Comparison of ENCODE assay signal across 25 cellular contexts in genomic region chr18:34795070-34795740, GRCh38.
DNase-seq lines count a peak whose midpoint lies in the region; ATAC-seq, FAIRE-seq and TF ChIP-seq lines count a peak whose summit lies in the region.
"Had no signal": no experiment of that assay in that cellular context is flagged by ENCODE, and none has a peak within 500 bp of the region (broad histone marks: within the 10 kb centered on the region; RNA-seq: fewer than 3 reads in every experiment).

No MANE protein-coding gene starts in this region.

- H3K23ac ChIP-seq in neuronal stem cell (ENCODE audit: low read depth, low read length, poor library complexity), result no peak overlapping the region

- intact Hi-C loops in GM12878 (cut with micrococcal nuclease; ENCODE audit: unreplicated experiment), result no loop called here
- intact Hi-C loops in heart right ventricle (cut with DNase I), result loop anchor here in 4 of 10 donors (5.0 to 10.0 kb wide), 5 partner anchors 200 to 670 kb away; no protein-coding TSS in a partner anchor

- no peak overlapping the region for H3K4ac ChIP-seq in neuronal stem cell (ENCODE audit: low read length)

- in situ Hi-C loops in G401 (cut with HindIII; ENCODE audit: low sequenced_read_pairs), result no loop called here
- in situ Hi-C loops in GM12878 (cut with MboI), result loop anchor here (10.0 to 25.0 kb wide), 2 partner anchors 130 to 958 kb away; no protein-coding TSS in a partner anchor

- H2BK120ac ChIP-seq in neuronal stem cell (ENCODE audit: low read depth, low read length), result no peak overlapping the region

- SMC1A ChIA-PET in GM12878 (lab: Charles Lee; ENCODE audit: uncharacterized antibody, unreplicated experiment), result interaction anchor here (0.6 to 1.3 kb wide), 3 partner anchors 133 to 844 kb away, joined by 3 to 4 read pairs (median 3); no protein-coding TSS in a partner anchor

- H3K79me2 ChIP-seq in GM12878 (ENCODE audit: control insufficient read depth, insufficient read depth, low read length), result no peaks in the 10 kb centered on the region

- CTCF ChIA-PET in GM12878 (lab: Yijun Ruan, JAX), result interaction anchor here (1.4 to 1.7 kb wide), 2 partner anchors 134 to 672 kb away, joined by 4 to 8 read pairs; no protein-coding TSS in a partner anchor

- TF ChIP-seq EP300 in GM12878 (IDR thresholded peaks at IDR 0.05; ENCODE audit: borderline replicate concordance in 1 of 2, control insufficient read depth in 1 of 2, low read depth in 2 of 2, low read length in 2 of 2), result no peak

- ATAC-seq in GM12878 (peak; percentile 39; the same call in 1 of the 3 replicates), heart right ventricle (peak; percentile 42 to 87 (median 78)), GM18511 (IDR thresholded peaks at IDR 0.05; ENCODE audit: unreplicated experiment) (no peak), HG03045 (IDR thresholded peaks at IDR 0.05; ENCODE audit: unreplicated experiment) (no peak), GM19328 (IDR thresholded peaks at IDR 0.05; ENCODE audit: unreplicated experiment) (no peak), GM21786 (IDR thresholded peaks at IDR 0.05; ENCODE audit: unreplicated experiment) (no peak)
- ATAC-seq: activated CD8-positive, alpha-beta T cell treated with anti-CD3 and anti-CD28 coated beads, Interleukin-2, amount 10 ng/mL, durations not matched to agents 7 days and 5 days; activated naive CD8-positive, alpha-beta T cell treated with anti-CD3 and anti-CD28 coated beads, Interleukin-2, amount 50 U/mL, for 24 hours; K562 had no signal

- DNase-seq in G401 (ENCODE audit: low spot score) (peak; percentile 67), GM12878 (ENCODE audit: low read depth, low spot score) (no peak), heart right ventricle (peak; percentile 9 to 35), neuronal stem cell (ENCODE audit: low spot score) (no peak)
- DNase-seq: activated CD4-positive, CD25-positive, alpha-beta regulatory T cell treated with anti-CD3 and anti-CD28 coated beads, Interleukin-2, amount 50 U/mL, for 72 hours; activated CD8-positive, alpha-beta T cell treated with anti-CD3 and anti-CD28 coated beads, Interleukin-2, amount 10 ng/mL, durations not matched to agents 7 days and 5 days; activated gamma-delta T cell treated with Interleukin-2 at 50 U/mL for 16 hours; activated naive CD8-positive, alpha-beta T cell treated with anti-CD3 and anti-CD28 coated beads, Interleukin-2, amount 50 U/mL, for 24 hours; Calu3; effector CD8-positive, alpha-beta T cell; erythroblast; HFFc6; islet precursor cell; NCI-H2107; NCI-H526; Peyer's patch; stimulated activated CD4-positive, alpha-beta T cell treated with anti-CD3 and anti-CD28 coated beads, Interleukin-4, amount 100 ng/mL, for 4 hours; stimulated activated naive CD4-positive, alpha-beta T cell treated with Interleukin-2 at 50 U/mL for 16 hours; tibial artery had no signal

- H4K8ac ChIP-seq in neuronal stem cell (ENCODE audit: low read depth, low read length), result no peak overlapping the region

- H3K27me3 ChIP-seq in GM12878 (replicated peaks in 1 of 2; ENCODE audit: control insufficient read depth in 2 of 2, insufficient read depth in 2 of 2, low read length in 1 of 2) (no peaks in the 10 kb centered on the region), heart right ventricle (no peaks in the 10 kb centered on the region), neuronal stem cell (ENCODE audit: control insufficient read depth in 3 of 3, insufficient read depth in 3 of 3, low read depth in 1 of 3, low read length in 3 of 3) (no peaks in the 10 kb centered on the region)
- H3K27me3 ChIP-seq: Peyer's patch, SJCRH30, tibial artery had no signal

- H3K4me3 ChIP-seq in GM12878 (no peak overlapping the region), heart right ventricle (no peak overlapping the region), neuronal stem cell (ENCODE audit: low read length in 2 of 2) (no peak overlapping the region)
- H3K4me3 ChIP-seq: K562, Peyer's patch, SJCRH30, tibial artery had no signal

- no peak overlapping the region for H2AFZ ChIP-seq in GM12878 (ENCODE audit: control insufficient read depth, low read depth, low read length)
- H2AFZ ChIP-seq in neuronal stem cell (ENCODE audit: low read length), result peak overlapping the region; percentile 62

- H3K14ac ChIP-seq in neuronal stem cell (ENCODE audit: low read length), result no peak overlapping the region

- TF ChIP-seq CTCF in GM12878 (IDR thresholded peaks at IDR 0.05 in 2 of 3, conservative IDR thresholded peaks at IDR 0.05 in 1 of 3; ENCODE audit: control insufficient read depth in 2 of 3, extremely low read depth in 1 of 3, insufficient read depth in 1 of 3, low read depth in 3 of 3, low read length in 3 of 3) (no peak), heart right ventricle (IDR thresholded peaks at IDR 0.05) (peak in 2 of 9 donors; percentile 6 to 11)

- H4K20me1 ChIP-seq in GM12878 (ENCODE audit: control insufficient read depth, insufficient read depth), result no peaks in the 10 kb centered on the region

- H3K4me1 ChIP-seq in GM12878 (ENCODE audit: control insufficient read depth, insufficient read depth, low read length), result no peaks in the 10 kb centered on the region
- H3K4me1 ChIP-seq in heart right ventricle, result peaks cover 0 to 25% (median 14%) of the 10 kb centered on the region in 9 donors
- peaks cover 10 to 11% of the 10 kb centered on the region in 2 donors for H3K4me1 ChIP-seq in neuronal stem cell (ENCODE audit: control insufficient read depth in 2 of 2, insufficient read depth in 1 of 2, low read depth in 1 of 2, low read length in 2 of 2)
- H3K4me1 ChIP-seq: Peyer's patch had no signal

- no TSS peak for BruUV-seq in GM12878 (replicated peaks; lab: Mats Ljungman, UMichigan)

- H3K4me2 ChIP-seq in GM12878 (ENCODE audit: control insufficient read depth, insufficient read depth) (no peak overlapping the region), neuronal stem cell (ENCODE audit: insufficient read depth, low read length, poor library complexity, severe bottlenecking) (no peak overlapping the region)

- H3K36me3 ChIP-seq in GM12878 (ENCODE audit: control insufficient read depth in 2 of 2, insufficient read depth in 2 of 2, low read length in 1 of 2), result no peaks in the 10 kb centered on the region
- H3K36me3 ChIP-seq in heart right ventricle, result no peaks in the 10 kb centered on the region
- peaks cover 0 to 2% of the 10 kb centered on the region in 2 donors for H3K36me3 ChIP-seq in neuronal stem cell (replicated peaks in 1 of 2; ENCODE audit: control insufficient read depth in 2 of 2, insufficient read depth in 2 of 2, low read length in 2 of 2)
- H3K36me3 ChIP-seq: Peyer's patch, SJCRH30 had no signal

- TF ChIP-seq POLR2A in GM12878 (IDR thresholded peaks at IDR 0.05; ENCODE audit: low read depth, low read length), result no peak

- no peak overlapping the region for H2BK12ac ChIP-seq in neuronal stem cell (ENCODE audit: low read length)

- H3K9me3 ChIP-seq in GM12878 (replicated peaks; ENCODE audit: control insufficient read depth, insufficient read depth, low read length), result no peaks in the 10 kb centered on the region
- H3K9me3 ChIP-seq in heart right ventricle, result peaks cover 0 to 5% (median 0%) of the 10 kb centered on the region in 11 donors
- H3K9me3 ChIP-seq in neuronal stem cell (replicated peaks in 1 of 2; ENCODE audit: control insufficient read depth in 2 of 2, insufficient read depth in 1 of 2, low read depth in 1 of 2, low read length in 2 of 2), result peaks cover 2 to 13% of the 10 kb centered on the region in 2 donors
- H3K9me3 ChIP-seq: Peyer's patch, SJCRH30, tibial artery had no signal

- no peak overlapping the region for H2AK5ac ChIP-seq in neuronal stem cell (ENCODE audit: low read depth, low read length)

- no peak overlapping the region for H3K27ac ChIP-seq in GM12878 (ENCODE audit: control insufficient read depth, insufficient read depth)
- H3K27ac ChIP-seq in heart right ventricle, result peak overlapping the region in 6 of 10 donors; percentile 6 to 52 (median 17)
- peak overlapping the region; percentile 73 for H3K27ac ChIP-seq in neuronal stem cell (replicated peaks; ENCODE audit: low read length)
- H3K27ac ChIP-seq: Peyer's patch, tibial artery had no signal

- no peak overlapping the region for H2BK15ac ChIP-seq in neuronal stem cell (ENCODE audit: low read length)

- RAD21 ChIA-PET in GM12878 (lab: Charles Lee; ENCODE audit: unreplicated experiment), result interaction anchor here (1.0 to 1.9 kb wide), 2 partner anchors 10 to 134 kb away, joined by 3 to 7 read pairs; no protein-coding TSS in a partner anchor

- no peak overlapping the region for H2BK5ac ChIP-seq in neuronal stem cell (ENCODE audit: low read length)

- FAIRE-seq in GM12878 (lab: Jason Lieb, UNC), result no peak
- FAIRE-seq: K562 had no signal

- no peak overlapping the region for H4K91ac ChIP-seq in neuronal stem cell (ENCODE audit: low read depth, low read length, poor library complexity)

- TF ChIP-seq RAD21 in GM12878 (IDR thresholded peaks at IDR 0.05; ENCODE audit: insufficient read depth, low read depth, low read length), result no peak

- H3K9ac ChIP-seq in GM12878 (ENCODE audit: control insufficient read depth, insufficient read depth, low read length) (no peak overlapping the region), neuronal stem cell (ENCODE audit: low read depth, low read length, poor library complexity) (no peak overlapping the region)

- POLR2A ChIA-PET in GM12878 (lab: Charles Lee), result no interaction called here

- H3K79me1 ChIP-seq in neuronal stem cell (ENCODE audit: low read depth, low read length), result no peaks in the 10 kb centered on the region

- WGBS in GM12878 (ENCODE audit: insufficient coverage, insufficient replicate concordance, low lambda C conversion rate, missing lambda C conversion rate), result 6% methylated on average over 6 of the region's 6 CpGs
- WGBS in heart right ventricle, 2 donors, result 38 to 48% methylated on average over 6 of the region's 6 CpGs
- WGBS in neuronal stem cell (ENCODE audit: extremely low coverage in 2 of 2, insufficient read length in 2 of 2, insufficient replicate concordance in 1 of 2), 2 donors, result no CpG with 5 or more reads among the region's 6 CpGs

- H3K18ac ChIP-seq in neuronal stem cell (ENCODE audit: low read length), result no peak overlapping the region

Comparison
In these comparisons a context has a peak if more than half of its experiments do, and no peak if none do; other contexts are left out.
1. DNase-seq: peak in G401 (single experiment) and heart right ventricle (2 of 2); none in GM12878 (single experiment) and neuronal stem cell (single experiment).
2. ATAC-seq: peak in GM12878 (single experiment) and heart right ventricle (8 of 8); none in GM18511 (single experiment), HG03045 (single experiment), GM19328 (single experiment) and GM21786 (single experiment).